1 cellular context compared by ENCODE assay signal in genomic region chr19:42110658-42111057, GRCh38.
A peak's percentile ranks its signal among the peaks of the same experiment; 100 is the strongest.
TF ChIP-seq lines count a peak whose summit lies in the region.

No MANE protein-coding gene starts in this region.

TF ChIP-seq in HepG2, 621 proteins besides CTCF, POLR2A, EP300 and RAD21:
- TF ChIP-seq ZNF629 (CRISPR knock-in tag; conservative IDR thresholded peaks at IDR 0.05) = 0 out of 2 replicates have a peak, but pooled peaks have one; percentile 46
- TF ChIP-seq HNRNPUL1 (IDR thresholded peaks at IDR 0.05; ENCODE audit: low read depth, low read length) = no peak
